8 cellular contexts compared by ENCODE assay signal in genomic region chr19:41927810-41928192, GRCh38. TPM values are rescaled to one million over a fixed set of nuclear protein-coding genes. Genes with fewer than 3 reads are reported as not detected.
DNase-seq lines count a peak whose midpoint lies in the region; ATAC-seq and TF ChIP-seq lines count a peak whose summit lies in the region.

No MANE protein-coding gene starts in this region.

- H3K4me2 ChIP-seq in OCI-LY1 (ENCODE audit: low read length) (peak overlapping the region; percentile 98), neural progenitor cell (peak overlapping the region; percentile 94)

- peak overlapping the region in 2 of 8 donors; percentile 77 to 90 for H3K27ac Mint-ChIP-seq in CD8-positive, alpha-beta memory T cell
- H3K27ac Mint-ChIP-seq in neural progenitor cell: no peak overlapping the region

- ATAC-seq in GM21576 (IDR thresholded peaks at IDR 0.05; ENCODE audit: unreplicated experiment) (no peak), HG03139 (IDR thresholded peaks at IDR 0.05; ENCODE audit: unreplicated experiment) (no peak)

- H3K9me3 Mint-ChIP-seq in CD8-positive, alpha-beta memory T cell: no peaks in the 10 kb centered on the region
- peaks cover 2% of the 10 kb centered on the region for H3K9me3 Mint-ChIP-seq in neural progenitor cell

- no peaks in the 10 kb centered on the region for H3K27me3 ChIP-seq in CD8-positive, alpha-beta memory T cell (ENCODE audit: insufficient read depth, low read length, poor library complexity, severe bottlenecking)
- H3K27me3 ChIP-seq in OCI-LY1 (ENCODE audit: insufficient read depth, low read length) (peaks cover 8% of the 10 kb centered on the region; the same call in 1 of the 2 replicates), neural progenitor cell (peaks cover 98% of the 10 kb centered on the region)

- H4K20me1 ChIP-seq in OCI-LY1 (ENCODE audit: insufficient read depth, low read length): no peaks in the 10 kb centered on the region
- peaks cover 40% of the 10 kb centered on the region for H4K20me1 ChIP-seq in neural progenitor cell (ENCODE audit: low read depth)

- peak in 2 of 5 donors; percentile 25 to 65 for DNase-seq in CD8-positive, alpha-beta memory T cell
- DNase-seq in effector CD8-positive, alpha-beta T cell (lab: John Stamatoyannopoulos, UW): peak; percentile 23
- DNase-seq in neural progenitor cell (ENCODE audit: low spot score): peak; percentile 64
- DNase-seq in HT-29 (ENCODE audit: low spot score): no peak
- no peak for DNase-seq in cerebellum (ENCODE audit: low spot score)

- H3K4me3 Mint-ChIP-seq in CD8-positive, alpha-beta memory T cell: peak overlapping the region in 6 of 7 donors; percentile 41 to 93 (median 86)
- peak overlapping the region; percentile 80 for H3K4me3 Mint-ChIP-seq in neural progenitor cell

- H3K9me2 ChIP-seq in OCI-LY1 (ENCODE audit: low read depth, low read length): no peaks in the 10 kb centered on the region

- peaks cover 27 to 33% (median 28%) of the 10 kb centered on the region in 3 donors for H3K4me1 Mint-ChIP-seq in CD8-positive, alpha-beta memory T cell
- peaks cover 7% of the 10 kb centered on the region for H3K4me1 Mint-ChIP-seq in neural progenitor cell

- H3K9me3 ChIP-seq in CD8-positive, alpha-beta memory T cell (ENCODE audit: low read length): no peaks in the 10 kb centered on the region
- H3K9me3 ChIP-seq in OCI-LY1 (ENCODE audit: low read length) (no peaks in the 10 kb centered on the region), neural progenitor cell (ENCODE audit: low read depth) (no peaks in the 10 kb centered on the region)

- H2AFZ ChIP-seq in OCI-LY1 (ENCODE audit: low read length) (no peak overlapping the region), neural progenitor cell (replicated peaks) (peak overlapping the region; percentile 58)

- peaks cover 5 to 6% of the 10 kb centered on the region in 2 donors for H3K27me3 Mint-ChIP-seq in CD8-positive, alpha-beta memory T cell
- H3K27me3 Mint-ChIP-seq in neural progenitor cell (ENCODE audit: insufficient read depth, low read depth): peaks cover 42% of the 10 kb centered on the region

- H3K9ac ChIP-seq in OCI-LY1 (ENCODE audit: low read length): peak overlapping the region; percentile 69
- H3K9ac ChIP-seq in neural progenitor cell: no peak overlapping the region

- H3K36me3 ChIP-seq in CD8-positive, alpha-beta memory T cell (ENCODE audit: insufficient read depth, low read length): no peaks in the 10 kb centered on the region
- H3K36me3 ChIP-seq in OCI-LY1 (ENCODE audit: insufficient read depth, low read length): no peaks in the 10 kb centered on the region
- H3K36me3 ChIP-seq in neural progenitor cell: no peaks in the 10 kb centered on the region

- CTCF ChIA-PET in CD8-positive, alpha-beta memory T cell (lab: Charles Lee): interaction anchor here (1.0 to 5.1 kb wide), 3 partner anchors 18 to 54 kb away, joined by 3 to 30 read pairs (median 4); no protein-coding TSS in a partner anchor

- no peak overlapping the region for H3K27ac ChIP-seq in CD8-positive, alpha-beta memory T cell (ENCODE audit: low read depth, low read length)
- no peak overlapping the region for H3K27ac ChIP-seq in OCI-LY1 (ENCODE audit: low read depth, low read length, poor library complexity, severe bottlenecking)
- no peak overlapping the region for H3K27ac ChIP-seq in neural progenitor cell

- H3K4me3 ChIP-seq in CD8-positive, alpha-beta memory T cell (ENCODE audit: low read length): peak overlapping the region; percentile 75
- peak overlapping the region; percentile 72 for H3K4me3 ChIP-seq in OCI-LY1 (ENCODE audit: low read depth, low read length, poor library complexity, severe bottlenecking)
- H3K4me3 ChIP-seq in neural progenitor cell: peak overlapping the region; percentile 61

- POLR2A ChIA-PET in CD8-positive, alpha-beta memory T cell (lab: Charles Lee): interaction anchor here (0.7 to 1.4 kb wide), 5 partner anchors 30 to 68 kb away, joined by 3 to 6 read pairs (median 4); partner anchors contain the start of gene RPS19

- H3K4me1 ChIP-seq in CD8-positive, alpha-beta memory T cell (ENCODE audit: insufficient read depth, low read length): peaks cover 29% of the 10 kb centered on the region
- H3K4me1 ChIP-seq in OCI-LY1 (ENCODE audit: insufficient read depth, low read length, severe bottlenecking): peaks cover 26% of the 10 kb centered on the region
- peaks cover 5% of the 10 kb centered on the region for H3K4me1 ChIP-seq in neural progenitor cell

- TF ChIP-seq CTCF in OCI-LY1 (IDR thresholded peaks at IDR 0.05; ENCODE audit: low read length) (no peak), neural progenitor cell (IDR thresholded peaks at IDR 0.05) (no peak)

- no peaks in the 10 kb centered on the region for H3F3A ChIP-seq in OCI-LY1 (ENCODE audit: insufficient read depth, low read length)
- H3F3A ChIP-seq in neural progenitor cell (ENCODE audit: low read depth): peaks cover 27% of the 10 kb centered on the region

- H3K36me3 Mint-ChIP-seq in CD8-positive, alpha-beta memory T cell: peaks cover 0 to 5% (median 0%) of the 10 kb centered on the region in 3 donors
- no peaks in the 10 kb centered on the region for H3K36me3 Mint-ChIP-seq in neural progenitor cell

- H3K79me2 ChIP-seq in OCI-LY1 (ENCODE audit: insufficient read depth, low read length) (no peaks in the 10 kb centered on the region), neural progenitor cell (ENCODE audit: low read depth) (no peaks in the 10 kb centered on the region)

RNA-seq across cellular contexts. Expression of gene ERFL, which starts 0.4 kb away (rescaled TPM):
- total RNA-seq in CD8-positive, alpha-beta memory T cell: 1 to 10 TPM; 1.3 to 1.4 TPM
- polyA plus RNA-seq in CD8-positive, alpha-beta memory T cell: not detected
- total RNA-seq in neural progenitor cell (ENCODE audit: low replicate concordance) (0.22 and 0.65 TPM in 2 replicates), cerebellum (not detected)
- total RNA-seq in HT-29 (2014; rRNA removed; shearing (Covaris generic)): 0.39 and 0.64 TPM in 2 replicates

RNA-seq across cellular contexts. Expression of gene RABAC1, which starts 31.3 kb away (rescaled TPM):
- 10 to 100 TPM; 74.7 to 83.3 TPM for total RNA-seq in CD8-positive, alpha-beta memory T cell
- 220 TPM for polyA plus RNA-seq in CD8-positive, alpha-beta memory T cell
- total RNA-seq in neural progenitor cell (ENCODE audit: low replicate concordance) (33.1 and 108 TPM in 2 replicates), cerebellum (62.8 TPM)
- total RNA-seq in HT-29 (2014; rRNA removed; shearing (Covaris generic)): 232 and 234 TPM in 2 replicates

RNA-seq across cellular contexts. Expression of gene ARHGEF1, which starts 44.8 kb away (rescaled TPM):
- 100 to 1,000 TPM; 295 to 312 TPM for total RNA-seq in CD8-positive, alpha-beta memory T cell
- polyA plus RNA-seq in CD8-positive, alpha-beta memory T cell: 350 TPM
- total RNA-seq in neural progenitor cell (ENCODE audit: low replicate concordance) (10.9 and 25.2 TPM in 2 replicates), cerebellum (11.2 TPM)
- total RNA-seq in HT-29 (2014; rRNA removed; shearing (Covaris generic)): 189 and 199 TPM in 2 replicates

RNA-seq across cellular contexts. Expression of gene CD79A, which starts 50.7 kb away (rescaled TPM):
- 1 to 10 TPM; 1.3 to 2.2 TPM for total RNA-seq in CD8-positive, alpha-beta memory T cell
- 9.4 TPM for polyA plus RNA-seq in CD8-positive, alpha-beta memory T cell
- total RNA-seq in neural progenitor cell (ENCODE audit: low replicate concordance) (0.11 and 0.25 TPM in 2 replicates), cerebellum (not detected)
- total RNA-seq in HT-29 (2014; rRNA removed; shearing (Covaris generic)): 0.81 and 1.4 TPM in 2 replicates

Comparison
In these comparisons a context has a peak if more than half of its experiments do, and no peak if none do; other contexts are left out.
1. DNase-seq: peak in effector CD8-positive, alpha-beta T cell (single experiment) and neural progenitor cell (single experiment); none in HT-29 (single experiment) and cerebellum (single experiment).
2. Peak in every context shown above with its lines, with median percentiles within 50 percentile points of each other: H3K4me3 ChIP-seq.